8 cellular contexts compared by ENCODE assay signal in the genomic region with DNA sequence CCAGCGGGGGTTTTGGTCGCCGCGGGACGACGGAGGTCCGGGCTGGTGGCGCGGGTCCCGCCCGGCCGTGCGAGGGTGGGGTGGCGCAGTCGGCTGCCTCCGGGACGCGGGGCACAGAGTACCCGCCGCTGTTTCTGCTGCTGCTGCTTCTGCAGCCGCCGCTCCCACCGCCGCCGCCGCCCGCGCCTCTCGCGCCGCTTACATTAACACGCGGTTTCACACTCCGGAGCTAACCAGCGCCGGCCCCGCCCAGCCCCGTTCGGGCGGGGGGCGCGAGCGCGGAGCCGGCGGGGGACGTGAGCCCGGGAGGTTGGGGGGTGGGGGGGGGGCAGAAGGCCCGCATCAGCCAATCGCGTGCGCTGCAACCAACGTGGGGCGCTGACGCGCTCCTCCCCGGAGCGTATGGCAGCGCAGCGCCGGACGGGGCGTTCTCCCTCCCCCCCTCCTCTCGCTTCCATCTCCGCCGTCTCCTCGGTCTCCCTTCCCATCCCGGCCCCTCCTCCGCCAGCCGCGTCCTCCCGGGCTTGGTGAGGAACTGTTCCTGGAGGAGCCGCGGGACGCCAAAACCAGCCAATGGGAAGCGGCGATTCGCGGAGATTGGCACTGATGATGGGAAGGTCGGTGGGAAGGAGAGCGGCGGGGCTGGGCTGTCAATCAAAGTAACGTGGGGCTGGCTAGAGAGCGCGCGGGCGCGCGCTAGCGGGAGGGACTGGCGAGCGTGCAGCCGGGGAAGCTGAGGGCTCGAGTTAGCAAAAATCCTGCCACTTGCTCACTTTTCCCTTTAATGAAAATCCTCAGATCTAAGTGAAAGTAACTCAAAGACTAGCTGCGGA. TPM values are rescaled to one million over a fixed set of nuclear protein-coding genes. Genes with fewer than 3 reads are reported as not detected.
A peak's percentile ranks its signal among the peaks of the same experiment; 100 is the strongest.
DNase-seq lines count a peak whose midpoint lies in the region; ATAC-seq, FAIRE-seq and TF ChIP-seq lines count a peak whose summit lies in the region.

TLE1 (minus strand) TSS at position 205 of the 833 bp plus-strand sequence. CDS start 1,307 bp downstream, outside the sequence.

- no peak for TF ChIP-seq EP300 in stomach (IDR thresholded peaks at IDR 0.05)

- H3K36me3 ChIP-seq in GM23338 (ENCODE audit: insufficient read depth) (peaks cover 15% of the 10 kb centered on the region), neural progenitor cell (no peaks in the 10 kb centered on the region), stomach (peaks cover 0 to 13% (median 0%) of the 10 kb centered on the region in 4 donors)

- H3K27ac Mint-ChIP-seq in GM23338 (peak within 1 kb of the TSS; percentile 99), neural progenitor cell (peak within 1 kb of the TSS; percentile 89)

- H3K9me3 Mint-ChIP-seq in GM23338: peaks cover 5% of the 10 kb centered on the region
- no peaks in the 10 kb centered on the region for H3K9me3 Mint-ChIP-seq in neural progenitor cell

- peak; percentile 83 for FAIRE-seq in frontal cortex (lab: Jason Lieb, UNC)

- H4K20me1 ChIP-seq in GM23338 (replicated peaks; ENCODE audit: insufficient read depth) (peaks cover 24% of the 10 kb centered on the region), neural progenitor cell (ENCODE audit: low read depth) (peaks cover 28% of the 10 kb centered on the region)

- peaks cover 14% of the 10 kb centered on the region for H3K27me3 Mint-ChIP-seq in GM23338 (ENCODE audit: insufficient read depth, low read depth, poor library complexity)
- H3K27me3 Mint-ChIP-seq in neural progenitor cell (ENCODE audit: insufficient read depth, low read depth): peaks cover 20% of the 10 kb centered on the region

- H3K4me3 Mint-ChIP-seq in GM23338: peak within 1 kb of the TSS; percentile 98
- H3K4me3 Mint-ChIP-seq in neural progenitor cell: peak within 1 kb of the TSS; percentile 99

- H3K79me2 ChIP-seq in GM23338 (replicated peaks; ENCODE audit: insufficient read depth) (peaks cover 46% of the 10 kb centered on the region), neural progenitor cell (ENCODE audit: low read depth) (peaks cover 47% of the 10 kb centered on the region)

- ATAC-seq in GM23338: peak; percentile 71

- H3F3A ChIP-seq in GM23338 (replicated peaks; ENCODE audit: low read depth) (no peaks in the 10 kb centered on the region), neural progenitor cell (ENCODE audit: low read depth) (peaks cover 8% of the 10 kb centered on the region)

- H3K4me1 Mint-ChIP-seq in GM23338 (peaks cover 27% of the 10 kb centered on the region), neural progenitor cell (peaks cover 26% of the 10 kb centered on the region)

- H3K36me3 Mint-ChIP-seq in GM23338 (ENCODE audit: low read depth): peaks cover 6% of the 10 kb centered on the region; the same call in 2 of the 3 replicates
- H3K36me3 Mint-ChIP-seq in neural progenitor cell: peaks cover 4% of the 10 kb centered on the region

- H3K27me3 ChIP-seq in GM23338 (ENCODE audit: insufficient read depth) (peaks cover 6% of the 10 kb centered on the region; the same call in 1 of the 2 replicates), neural progenitor cell (peaks cover 22% of the 10 kb centered on the region), stomach (peaks cover 0 to 9% (median 0%) of the 10 kb centered on the region in 3 donors)

- H2AFZ ChIP-seq in GM23338 (no peak within 1 kb of the TSS; the same call in 1 of the 2 replicates), neural progenitor cell (replicated peaks) (peak within 1 kb of the TSS; percentile 68)

- 0 out of 2 replicates have a peak within 1 kb of the TSS, but pooled peaks have one; percentile 75 for H3K27ac ChIP-seq in GM23338 (ENCODE audit: low read depth)
- H3K27ac ChIP-seq in neural progenitor cell: no peak within 1 kb of the TSS
- H3K27ac ChIP-seq in stomach: peak within 1 kb of the TSS; percentile 76 to 97 (median 95)

- H3K9ac ChIP-seq in neural progenitor cell: peak within 1 kb of the TSS; percentile 53

- TF ChIP-seq CTCF in GM23338 (conservative IDR thresholded peaks at IDR 0.05; ENCODE audit: low read depth in 2 of 2) (no peak), neural progenitor cell (IDR thresholded peaks at IDR 0.05) (no peak), stomach (IDR thresholded peaks at IDR 0.05) (no peak)

- intact Hi-C loops in stomach (cut with DNase I; ENCODE audit: low total_unique reads): no loop called here

- peak in 2 of 4 donors; percentile 16 to 63 for TF ChIP-seq POLR2A in stomach (IDR thresholded peaks at IDR 0.05)

- DNase-seq in DMS153 (lab: John Stamatoyannopoulos, UW) (peak; percentile 99), GM23338 (ENCODE audit: low spot score) (peak; percentile 99), LHCN-M2 (ENCODE audit: low read depth) (peak; percentile 99), SHP77 treated with DMSO at 0.1 percent for 48 hours (lab: John Stamatoyannopoulos, UW) (peak; percentile 86), frontal cortex (ENCODE audit: low spot score in 2 of 2) (peak; percentile 95 to 96), neural progenitor cell (ENCODE audit: low spot score) (peak; percentile 100), stomach (peak; percentile 99)
- DNase-seq in activated naive CD4-positive, alpha-beta T cell treated with anti-CD3 and anti-CD28 coated beads, Interleukin-2, amount 50 U/mL, for 16 hours: peak; percentile 70

- peak within 1 kb of the TSS; percentile 82 for H3K4me3 ChIP-seq in GM23338
- peak within 1 kb of the TSS; percentile 92 for H3K4me3 ChIP-seq in neural progenitor cell
- peak within 1 kb of the TSS; percentile 77 to 94 (median 92) for H3K4me3 ChIP-seq in stomach

- H3K4me2 ChIP-seq in GM23338 (peak within 1 kb of the TSS; percentile 94), neural progenitor cell (peak within 1 kb of the TSS; percentile 94)

- no peaks in the 10 kb centered on the region for H3K9me3 ChIP-seq in neural progenitor cell (ENCODE audit: low read depth)
- no peaks in the 10 kb centered on the region for H3K9me3 ChIP-seq in stomach

- peaks cover 45% of the 10 kb centered on the region for H3K4me1 ChIP-seq in GM23338 (ENCODE audit: insufficient read depth)
- H3K4me1 ChIP-seq in neural progenitor cell: peaks cover 32% of the 10 kb centered on the region
- H3K4me1 ChIP-seq in stomach: peaks cover 24 to 53% (median 44%) of the 10 kb centered on the region in 4 donors

- 0 to 1% (median 1%) methylated on average over 57 to 95 of the region's 95 CpGs for WGBS in stomach, 5 donors

- H3K9me2 ChIP-seq in GM23338 (ENCODE audit: insufficient read depth): no peaks in the 10 kb centered on the region

TF ChIP-seq in GM23338, 12 proteins besides CTCF, POLR2A, EP300 and RAD21:
- TF ChIP-seq CREB1 (CRISPR knock-in tag; IDR thresholded peaks at IDR 0.05; ENCODE audit: low read depth): peak; percentile 90
- TF ChIP-seq ZNF331 (CRISPR knock-in tag; IDR thresholded peaks at IDR 0.05; ENCODE audit: low read depth): no peak
- TF ChIP-seq POLR2AphosphoS5 (IDR thresholded peaks at IDR 0.05; ENCODE audit: low read depth): peak; percentile 72

RNA-seq across cellular contexts. Expression of gene TLE1, which starts in this region (rescaled TPM):
- 125 and 132 TPM in 2 replicates for total RNA-seq in GM23338 (2014; rRNA removed; shearing (Covaris generic))
- polyA plus RNA-seq in GM23338 (2016; fragmentation: Nextera tagmentation; extraction: Ambion mirVana) (58.1 and 59.1 TPM in 2 replicates), stomach (10 to 100 TPM; 23.7 to 33.0 (median 26.3) TPM)
- total RNA-seq in LHCN-M2 (2014; rRNA removed) (39.5 and 40.3 TPM in 2 replicates), frontal cortex (32.2 TPM), neural progenitor cell (ENCODE audit: low replicate concordance) (51.9 and 54.7 TPM in 2 replicates), stomach (100 to 1,000 TPM in 2 of 5 donors, 10 to 100 TPM in 3; 57.2 to 136 (median 85.2) TPM)
- 17.5 TPM for polyA plus RNA-seq in LHCN-M2 (2012)
